Comparison of ENCODE assay signal across 14 cellular contexts in the genomic region with DNA sequence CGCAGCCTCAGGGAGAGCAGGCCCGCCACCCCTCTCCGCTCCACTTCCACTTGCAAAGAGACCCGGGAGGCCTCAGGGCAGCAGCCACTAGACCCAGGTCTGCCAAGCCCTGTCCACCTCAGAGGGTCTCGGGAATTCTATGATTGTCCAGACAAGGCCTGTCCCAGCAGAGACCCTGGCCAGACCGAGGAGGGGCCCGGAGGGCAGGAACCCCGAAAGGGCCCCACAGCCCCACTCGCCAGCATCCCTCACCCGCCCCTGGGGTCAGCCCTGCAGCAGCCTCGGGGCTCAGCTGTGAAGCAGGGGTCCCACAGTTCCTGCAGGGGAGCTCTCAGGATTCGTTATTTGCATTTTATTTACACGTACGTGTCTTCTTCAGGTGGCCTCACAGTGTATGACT.
"Had no signal": no experiment of that assay in that cellular context is flagged by ENCODE, and none has a peak within 500 bp of the region (broad histone marks: within the 10 kb centered on the region; RNA-seq: fewer than 3 reads in every experiment).

No MANE protein-coding gene starts in this region.

- H3K27ac Mint-ChIP-seq: dendritic cell treated with granulocyte-macrophage colony-stimulating factor and Interleukin-4, amounts not matched to agents 40 ng/mL and 50 ng/mL, for 4 days; effector memory CD8-positive, alpha-beta T cell; T-cell had no signal

- H3K36me3 Mint-ChIP-seq: T-cell had no signal

- ATAC-seq: effector memory CD8-positive, alpha-beta T cell; foreskin keratinocyte; pancreas had no signal

- H3K27me3 ChIP-seq: foreskin keratinocyte, pancreas, upper lobe of left lung had no signal

- H3K4me3 Mint-ChIP-seq: dendritic cell treated with granulocyte-macrophage colony-stimulating factor and Interleukin-4, amounts not matched to agents 40 ng/mL and 50 ng/mL, for 4 days; effector memory CD8-positive, alpha-beta T cell; T-cell had no signal

- DNase-seq: activated CD4-positive, alpha-beta T cell treated with anti-CD3 and anti-CD28 coated beads, Interleukin-2, amount 50 U/mL, for 48 hours; activated CD4-positive, CD25-positive, alpha-beta regulatory T cell treated with anti-CD3 and anti-CD28 coated beads, Interleukin-2, amount 50 U/mL, for 72 hours; anterior cingulate cortex; effector memory CD8-positive, alpha-beta T cell; foreskin keratinocyte; lower lobe of right lung; pancreas; stimulated activated CD4-positive, alpha-beta T cell treated with anti-CD3 and anti-CD28 coated beads, Interleukin-4, amount 100 ng/mL, for 1 hour; stimulated activated naive CD4-positive, alpha-beta T cell; T-cell; T1000 had no signal

- H3K4me1 ChIP-seq: foreskin keratinocyte, lower lobe of right lung, pancreas, upper lobe of left lung had no signal

- H3K9me3 ChIP-seq: lower lobe of right lung, pancreas, upper lobe of left lung had no signal

- H3K9me3 Mint-ChIP-seq: dendritic cell treated with granulocyte-macrophage colony-stimulating factor and Interleukin-4, amounts not matched to agents 40 ng/mL and 50 ng/mL, for 4 days; effector memory CD8-positive, alpha-beta T cell had no signal

- H3K4me3 ChIP-seq: lower lobe of right lung, pancreas, SK-N-MC, upper lobe of left lung had no signal

- H3K36me3 ChIP-seq: lower lobe of right lung, pancreas, upper lobe of left lung had no signal

- H3K4me1 Mint-ChIP-seq: T-cell had no signal

- H3K27ac ChIP-seq: foreskin keratinocyte, lower lobe of right lung, pancreas, SK-N-MC, upper lobe of left lung had no signal
